17 cellular contexts compared by ENCODE assay signal in genomic region chr18:41244751-41245150, GRCh38.
"Had no signal": no experiment of that assay in that cellular context is flagged by ENCODE, and none has a peak within 500 bp of the region (broad histone marks: within the 10 kb centered on the region; RNA-seq: fewer than 3 reads in every experiment).

No MANE protein-coding gene starts in this region.

- DNase-seq: Kasumi-1, MM.1S, MV-4-11, NCI-H1048, NCI-H1105, NCI-H1417 treated with DMSO at 0.1 percent for 48 hours, NCI-H1694 treated with DMSO at 0.1 percent for 48 hours, NCI-H2029, NCI-H2081 treated with DMSO at 0.1 percent for 48 hours, NCI-H2227 treated with DMSO at 0.1 percent for 48 hours, NCI-H524, NCI-H526 treated with DMSO at 0.1 percent for 48 hours, NCI-H774, Right ventricle myocardium superior, RPMI8226, SIG-M5 had no signal

- ATAC-seq: K562 had no signal
